Comparison of ENCODE assay signal across 12 cellular contexts in the genomic region with DNA sequence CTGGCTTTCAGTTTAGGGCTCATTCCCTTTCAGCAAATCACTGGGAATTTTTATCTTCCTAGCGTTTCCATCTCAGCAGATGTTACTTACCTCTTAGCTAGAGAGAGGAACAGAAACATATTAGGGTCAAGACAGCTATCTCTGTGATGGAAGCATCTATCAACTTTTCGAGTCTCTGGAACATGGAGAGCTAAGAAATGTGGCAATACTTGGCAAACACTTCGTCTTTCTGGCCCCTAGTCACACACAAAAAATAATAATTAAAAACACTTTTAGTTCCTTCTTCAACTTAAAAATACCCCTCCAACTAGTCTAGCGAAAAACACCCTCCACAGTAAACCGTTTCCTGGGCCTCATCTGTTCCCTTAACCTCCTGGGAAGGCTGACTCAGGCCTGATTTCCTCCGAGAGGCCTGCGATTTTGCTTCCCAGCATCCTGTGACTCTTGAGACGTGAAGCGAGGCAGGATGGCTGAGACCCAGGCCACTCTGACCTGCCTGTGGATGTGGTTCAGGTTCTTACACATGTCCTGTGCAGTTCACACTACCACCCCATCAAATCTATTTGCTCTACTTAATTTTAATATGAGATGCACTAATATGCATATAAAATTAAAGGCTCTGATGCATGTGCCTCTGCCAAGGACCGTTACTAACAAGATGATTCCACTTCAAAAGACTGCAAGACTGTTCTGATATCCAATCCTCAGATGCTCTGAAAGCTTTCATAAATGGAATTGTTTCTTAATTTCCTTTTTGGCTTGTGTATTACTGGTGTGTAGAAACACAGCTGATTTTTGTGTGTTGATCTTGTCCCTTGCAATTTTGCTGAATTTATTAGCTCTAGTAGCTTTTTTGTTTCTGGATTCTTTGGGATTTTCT. TPM values are rescaled to one million over a fixed set of nuclear protein-coding genes. Genes with fewer than 3 reads are reported as not detected.
DNase-seq lines count a peak whose midpoint lies in the region; ATAC-seq and TF ChIP-seq lines count a peak whose summit lies in the region.
"Had no signal": no experiment of that assay in that cellular context is flagged by ENCODE, and none has a peak within 500 bp of the region (broad histone marks: within the 10 kb centered on the region; RNA-seq: fewer than 3 reads in every experiment).

No MANE protein-coding gene starts in this region.

- no peaks in the 10 kb centered on the region for H4K20me1 ChIP-seq in mammary epithelial cell (ENCODE audit: insufficient read depth, low read length)

- WGBS in mammary epithelial cell (ENCODE audit: low coverage, missing lambda C conversion rate): 87% methylated on average over 10 of the region's 10 CpGs
- WGBS in esophagus, 2 donors: 70 to 73% methylated on average over 10 of the region's 10 CpGs

- dilution Hi-C loops in mammary epithelial cell (cut with HindIII; ENCODE audit: low sequenced_read_pairs): no loop called here

- no peak for ATAC-seq in effector memory CD8-positive, alpha-beta T cell (replicated peaks)

- no peak overlapping the region for H3K27ac Mint-ChIP-seq in effector memory CD8-positive, alpha-beta T cell

- TF ChIP-seq POLR2A in breast epithelium (IDR thresholded peaks at IDR 0.05): no peak

- H3K4me3 ChIP-seq in breast epithelium (no peak overlapping the region), mammary epithelial cell (replicated peaks in 1 of 3; ENCODE audit: insufficient read depth in 1 of 3, low read depth in 2 of 3, low read length in 3 of 3) (no peak overlapping the region), esophagus (ENCODE audit: low read depth in 1 of 2, low read length in 2 of 2) (no peak overlapping the region)

- H3K27me3 ChIP-seq in breast epithelium (no peaks in the 10 kb centered on the region), mammary epithelial cell (ENCODE audit: insufficient read depth, low read length) (no peaks in the 10 kb centered on the region), esophagus (ENCODE audit: control insufficient read depth in 1 of 2, insufficient read depth in 2 of 2, low read length in 2 of 2) (no peaks in the 10 kb centered on the region)

- H3K79me2 ChIP-seq in mammary epithelial cell (ENCODE audit: insufficient read depth, low read length): no peaks in the 10 kb centered on the region

- H3K4me1 Mint-ChIP-seq in effector memory CD8-positive, alpha-beta T cell (ENCODE audit: low read depth in 2 of 2): peaks cover 15 to 22% of the 10 kb centered on the region in 2 donors

- H3K9ac ChIP-seq in mammary epithelial cell (ENCODE audit: insufficient read depth, low read length): no peak overlapping the region
- H3K9ac ChIP-seq: KMS-11 had no signal

- H3K27ac ChIP-seq in breast epithelium: peak overlapping the region; percentile 54 to 94
- no peak overlapping the region for H3K27ac ChIP-seq in mammary epithelial cell (ENCODE audit: insufficient read depth, low read depth, low read length)
- peak overlapping the region; percentile 59 to 63 for H3K27ac ChIP-seq in esophagus (ENCODE audit: low read depth in 2 of 2, low read length in 1 of 2)
- H3K27ac ChIP-seq: KMS-11 had no signal

- H3K9me3 Mint-ChIP-seq in effector memory CD8-positive, alpha-beta T cell: no peaks in the 10 kb centered on the region

- TF ChIP-seq CTCF in breast epithelium (IDR thresholded peaks at IDR 0.05) (no peak), mammary epithelial cell (conservative IDR thresholded peaks at IDR 0.05 in 1 of 2, IDR thresholded peaks at IDR 0.05 in 1 of 2; ENCODE audit: extremely low read depth in 1 of 2, insufficient read depth in 1 of 2, low read depth in 1 of 2, low read length in 2 of 2) (no peak)

- peaks cover 58 to 75% of the 10 kb centered on the region in 2 donors for H3K27me3 Mint-ChIP-seq in effector memory CD8-positive, alpha-beta T cell

- no peak overlapping the region for H2AFZ ChIP-seq in mammary epithelial cell (ENCODE audit: low read depth, low read length)

- H3K4me1 ChIP-seq in breast epithelium: peaks cover 5 to 18% of the 10 kb centered on the region in 2 donors
- peaks cover 17% of the 10 kb centered on the region for H3K4me1 ChIP-seq in mammary epithelial cell (ENCODE audit: insufficient read depth, low read length)
- peaks cover 3 to 14% of the 10 kb centered on the region in 2 donors for H3K4me1 ChIP-seq in esophagus (ENCODE audit: control insufficient read depth in 2 of 2, insufficient read depth in 2 of 2, low read length in 1 of 2)

- in situ Hi-C loops in mammary epithelial cell (cut with MboI; ENCODE audit: low sequenced_read_pairs in 2 of 2): no loop called here

- BruUV-seq in mammary epithelial cell (replicated peaks; lab: Mats Ljungman, UMichigan): no TSS peak

- H3K36me3 ChIP-seq in breast epithelium: no peaks in the 10 kb centered on the region
- H3K36me3 ChIP-seq in mammary epithelial cell (ENCODE audit: insufficient read depth, low read length): no peaks in the 10 kb centered on the region
- no peaks in the 10 kb centered on the region for H3K36me3 ChIP-seq in esophagus (ENCODE audit: control insufficient read depth in 2 of 2, insufficient read depth in 2 of 2, low read length in 1 of 2)

- H3K36me3 Mint-ChIP-seq in effector memory CD8-positive, alpha-beta T cell (ENCODE audit: insufficient read depth): peaks cover 3% of the 10 kb centered on the region

- intact Hi-C loops in breast epithelium (cut with DNase I; ENCODE audit: low total_unique reads) (no loop called here), mammary epithelial cell (cut with micrococcal nuclease) (no loop called here)

- no peak for DNase-seq in breast epithelium (ENCODE audit: low spot score in 2 of 2)
- DNase-seq in mammary epithelial cell: no peak
- peak; percentile 57 for DNase-seq in myocyte (ENCODE audit: low read depth)
- no peak for DNase-seq in effector memory CD8-positive, alpha-beta T cell
- DNase-seq in activated T-cell treated with anti-CD3 and anti-CD28 coated beads, Interleukin-2, amount 50 U/mL, for 48 hours: no peak
- no peak for DNase-seq in NCI-H748 treated with DMSO at 0.1 percent for 48 hours (lab: John Stamatoyannopoulos, UW)
- no peak for DNase-seq in NCI-H226
- DNase-seq: effector CD8-positive, alpha-beta T cell; NCI-H524 treated with DMSO at 0.1 percent for 48 hours; stimulated activated CD4-positive, alpha-beta T cell treated with anti-CD3 and anti-CD28 coated beads, Interleukin-15, amount 100 ng/mL, for 24 hours had no signal

- H3K9me3 ChIP-seq in breast epithelium (no peaks in the 10 kb centered on the region), mammary epithelial cell (replicated peaks; ENCODE audit: insufficient read depth, low read length) (no peaks in the 10 kb centered on the region), esophagus (ENCODE audit: control insufficient read depth in 2 of 2, insufficient read depth in 1 of 2, low read depth in 1 of 2, low read length in 1 of 2) (no peaks in the 10 kb centered on the region)

- CTCF ChIA-PET in mammary epithelial cell (lab: Charles Lee; ENCODE audit: low non-redundant PET): interaction anchor here (0.6 kb wide), 1 partner anchor 89 kb away, joined by 3 read pairs; no protein-coding TSS in a partner anchor

- H3K4me3 Mint-ChIP-seq in effector memory CD8-positive, alpha-beta T cell: no peak overlapping the region

- no peak overlapping the region for H3K4me2 ChIP-seq in mammary epithelial cell (ENCODE audit: insufficient read depth, low read depth, low read length)
- H3K4me2 ChIP-seq: KMS-11 had no signal

RNA-seq across cellular contexts. Expression of a gene that starts 3.5 kb away (rescaled TPM):
- total RNA-seq in breast epithelium (10 to 100 TPM; 11.3 to 31.5 (median 22.7) TPM), mammary epithelial cell (10 to 100 TPM; 24.3 to 94.2 TPM), myocyte (30.5 and 43.3 TPM in 2 replicates)
- polyA plus RNA-seq in mammary epithelial cell (48.9 TPM), esophagus (1 to 10 TPM; 3.9 to 4.6 TPM)
- polyA minus RNA-seq in mammary epithelial cell: 177 TPM
- polyA plus RNA-seq in myocyte (2012): 55.9 TPM

RNA-seq across cellular contexts. Expression of a gene that starts 35.5 kb away (rescaled TPM):
- 1,000 to 10,000 TPM in 1 of 3 donors, 100 to 1,000 TPM in 2; 186 to 1,491 (median 767) TPM for total RNA-seq in breast epithelium
- 100 to 1,000 TPM; 145 to 609 TPM for total RNA-seq in mammary epithelial cell
- 231 TPM for polyA plus RNA-seq in mammary epithelial cell
- polyA minus RNA-seq in mammary epithelial cell: 209 TPM
- 100 to 1,000 TPM; 174 to 333 TPM for polyA plus RNA-seq in esophagus
- total RNA-seq in myocyte: 184 and 198 TPM in 2 replicates
- 472 TPM for polyA plus RNA-seq in myocyte (2012)
